ENCODE assay signal across 2 cellular contexts in genomic region chr6:84399003-84399402, GRCh38.
TF ChIP-seq lines count a peak whose summit lies in the region.

No MANE protein-coding gene starts in this region.

TF ChIP-seq in HEK293, 187 proteins besides CTCF, POLR2A, EP300 and RAD21 (continued from another document):
- no peak for TF ChIP-seq ELK4 (IDR thresholded peaks at IDR 0.05; ENCODE audit: borderline replicate concordance, low read depth, low read length)
- TF ChIP-seq PRDM6 (tag by site-specific recombination; IDR thresholded peaks at IDR 0.05): no peak

TF ChIP-seq in GM12878, 131 proteins besides CTCF, POLR2A, EP300 and RAD21 (continued from another document):
- 0 out of 2 replicates have a peak, but pooled peaks have one; percentile 35 for TF ChIP-seq RELB (IDR thresholded peaks at IDR 0.05; ENCODE audit: low read depth)
- peak; percentile 77 for TF ChIP-seq ATF7 (IDR thresholded peaks at IDR 0.05; ENCODE audit: low read depth)
- peak; percentile 41 for TF ChIP-seq SMAD1 (IDR thresholded peaks at IDR 0.05; ENCODE audit: low read depth, partially characterized antibody)
- TF ChIP-seq IKZF2 (IDR thresholded peaks at IDR 0.05): peak; percentile 12; a peak in 2 of 4 replicates
- no peak for TF ChIP-seq CHD2 (IDR thresholded peaks at IDR 0.05; ENCODE audit: borderline replicate concordance, low read depth, low read length)
- peak; percentile 66; the same call in 1 of the 2 replicates for TF ChIP-seq MTA2 (IDR thresholded peaks at IDR 0.05; ENCODE audit: low read depth)
